12 cellular contexts compared by ENCODE assay signal in the genomic region with DNA sequence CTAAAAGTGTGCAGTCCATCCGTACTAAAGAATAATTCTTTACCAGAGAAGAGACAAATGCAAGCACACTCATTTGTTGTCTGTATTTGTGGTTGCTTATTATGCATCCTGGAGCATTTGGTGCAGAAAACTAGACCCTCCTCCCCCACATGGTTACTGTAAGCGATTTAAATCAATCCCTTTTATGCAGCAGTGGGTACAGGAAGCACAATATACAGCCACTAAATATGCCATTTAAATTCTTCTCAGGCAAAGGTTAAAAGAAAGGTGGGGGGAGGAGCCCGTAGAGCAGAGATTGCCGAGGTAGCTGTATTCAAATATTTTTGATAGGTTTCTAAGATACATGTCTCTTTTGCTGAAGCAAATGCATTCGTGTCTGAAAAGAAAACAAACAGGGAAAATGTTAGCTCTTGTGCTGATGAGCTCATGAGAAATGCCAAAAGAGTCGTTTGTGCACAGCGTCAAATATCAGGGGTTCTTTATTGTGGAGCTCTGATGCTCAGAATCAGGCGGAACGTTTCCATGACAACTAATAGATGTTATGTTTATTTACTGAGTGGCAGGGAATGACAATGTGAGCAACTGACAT.
A peak's percentile ranks its signal among the peaks of the same experiment; 100 is the strongest.
DNase-seq lines count a peak whose midpoint lies in the region; ATAC-seq and TF ChIP-seq lines count a peak whose summit lies in the region.
"Had no signal": no experiment of that assay in that cellular context is flagged by ENCODE, and none has a peak within 500 bp of the region (broad histone marks: within the 10 kb centered on the region; RNA-seq: fewer than 3 reads in every experiment).

No MANE protein-coding gene starts in this region.

- H3K36me3 ChIP-seq in HEK293 (ENCODE audit: control insufficient read depth in 2 of 2, insufficient read depth in 1 of 2, low read length in 2 of 2) (no peaks in the 10 kb centered on the region), endocrine pancreas (ENCODE audit: control insufficient read depth, insufficient read depth, low read length) (no peaks in the 10 kb centered on the region)
- H3K36me3 ChIP-seq: SJCRH30 had no signal

- no peaks in the 10 kb centered on the region for H3K27me3 ChIP-seq in endocrine pancreas (ENCODE audit: control insufficient read depth, insufficient read depth, low read length)
- H3K27me3 ChIP-seq: SJCRH30 had no signal

- H3K9me3 ChIP-seq in HEK293 (ENCODE audit: control insufficient read depth, insufficient read depth, low read depth, low read length) (no peaks in the 10 kb centered on the region), endocrine pancreas (ENCODE audit: control insufficient read depth, low read length) (no peaks in the 10 kb centered on the region)
- H3K9me3 ChIP-seq: SJCRH30 had no signal

- no peak overlapping the region for H3K27ac Mint-ChIP-seq in HFFc6
- H3K27ac Mint-ChIP-seq: activated CD4-positive, alpha-beta memory T cell treated with anti-CD3 and anti-CD28 coated beads, Interleukin-2, amount 10 ng/mL, durations not matched to agents 7 days and 5 days; CD8-positive, alpha-beta T cell had no signal

- TF ChIP-seq CTCF in HEK293 (tag by site-specific recombination; IDR thresholded peaks at IDR 0.05), result no peak
- TF ChIP-seq CTCF in HFFc6 (IDR thresholded peaks at IDR 0.05), result no peak

- no peak for ATAC-seq in HG03565 (IDR thresholded peaks at IDR 0.05; ENCODE audit: unreplicated experiment)
- ATAC-seq in Right ventricle myocardium superior (ENCODE audit: poor library complexity), result no peak
- ATAC-seq: CD8-positive, alpha-beta T cell had no signal

- H3K4me1 Mint-ChIP-seq in HFFc6 (ENCODE audit: low read depth), result no peaks in the 10 kb centered on the region
- H3K4me1 Mint-ChIP-seq: activated CD4-positive, alpha-beta memory T cell treated with anti-CD3 and anti-CD28 coated beads, Interleukin-2, amount 10 ng/mL, durations not matched to agents 7 days and 5 days had no signal

- intact Hi-C loops in Right ventricle myocardium superior (cut with DNase I), result no loop called here

- H3K36me3 Mint-ChIP-seq in HFFc6 (ENCODE audit: low read depth), result no peaks in the 10 kb centered on the region
- H3K36me3 Mint-ChIP-seq: CD8-positive, alpha-beta T cell had no signal

- H3K4me1 ChIP-seq in HEK293 (ENCODE audit: control insufficient read depth, insufficient read depth, low read length) (peaks cover 5% of the 10 kb centered on the region), endocrine pancreas (ENCODE audit: control insufficient read depth, insufficient read depth, low read length) (peaks cover 32% of the 10 kb centered on the region)
- H3K4me1 ChIP-seq: SJCRH30 had no signal

- POLR2A ChIA-PET in HEK293 (lab: Yijun Ruan, JAX), result no interaction called here

- H3K9me3 Mint-ChIP-seq in HFFc6, result peaks cover 40% of the 10 kb centered on the region
- H3K9me3 Mint-ChIP-seq: activated CD4-positive, alpha-beta memory T cell treated with anti-CD3 and anti-CD28 coated beads, Interleukin-2, amount 10 ng/mL, durations not matched to agents 7 days and 5 days; CD8-positive, alpha-beta T cell had no signal

- CTCF ChIA-PET in HEK293 (lab: Yijun Ruan, JAX), result interaction anchor here (0.8 to 2.4 kb wide), 2 partner anchors 100 to 206 kb away, joined by 3 to 8 read pairs; no protein-coding TSS in a partner anchor

- no peak overlapping the region for H3K4me3 Mint-ChIP-seq in HFFc6
- H3K4me3 Mint-ChIP-seq: activated CD4-positive, alpha-beta memory T cell treated with anti-CD3 and anti-CD28 coated beads, Interleukin-2, amount 10 ng/mL, durations not matched to agents 7 days and 5 days; CD8-positive, alpha-beta T cell had no signal

- H3K27me3 Mint-ChIP-seq in HFFc6 (ENCODE audit: insufficient read depth), result no peaks in the 10 kb centered on the region; the same call in 1 of the 2 replicates

- DNase-seq in NCI-H2227 treated with DMSO at 0.1 percent for 48 hours (lab: John Stamatoyannopoulos, UW) (peak; percentile 91), pons (ENCODE audit: low spot score) (peak; percentile 80), iPS-NIHi11 (ENCODE audit: low spot score) (no peak), Right ventricle myocardium superior (no peak), HFFc6 (no peak)
- DNase-seq: activated CD4-positive, alpha-beta memory T cell treated with anti-CD3 and anti-CD28 coated beads, Interleukin-2, amount 10 ng/mL, durations not matched to agents 7 days and 5 days; CD8-positive, alpha-beta T cell; stimulated activated naive CD4-positive, alpha-beta T cell treated with Interleukin-2 at 50 U/mL for 16 hours had no signal

- no peak overlapping the region for H3K27ac ChIP-seq in HEK293 (ENCODE audit: extremely low read depth, low read depth, low read length)
- H3K27ac ChIP-seq: SJCRH30 had no signal

- H3K9ac ChIP-seq in endocrine pancreas (ENCODE audit: control insufficient read depth, insufficient read depth, low read length), result peak overlapping the region; percentile 35

- H3K4me3 ChIP-seq in HEK293 (ENCODE audit: low read depth, low read length), result no peak overlapping the region
- peak overlapping the region; percentile 93 for H3K4me3 ChIP-seq in endocrine pancreas (ENCODE audit: control insufficient read depth, insufficient read depth, low read length)
- H3K4me3 ChIP-seq: SJCRH30 had no signal

TF ChIP-seq in HEK293, 187 proteins besides CTCF, POLR2A, EP300 and RAD21:
- peak; percentile 91 for TF ChIP-seq FEZF1 (tag by site-specific recombination; IDR thresholded peaks at IDR 0.05)
- TF ChIP-seq ZBTB17 (tag by site-specific recombination; IDR thresholded peaks at IDR 0.05), result peak; percentile 60
- no peak for TF ChIP-seq ZNF175 (tag by site-specific recombination; IDR thresholded peaks at IDR 0.05)
- TF ChIP-seq ZNF19 (tag by site-specific recombination; IDR thresholded peaks at IDR 0.05; ENCODE audit: low read depth), result no peak
- TF ChIP-seq SCRT1 (tag by site-specific recombination; IDR thresholded peaks at IDR 0.05; ENCODE audit: borderline replicate concordance), result no peak
- TF ChIP-seq ZNF560 (tag by site-specific recombination; IDR thresholded peaks at IDR 0.05; ENCODE audit: borderline replicate concordance), result no peak
- no peak for TF ChIP-seq ZNF169 (tag by site-specific recombination; IDR thresholded peaks at IDR 0.05)
- TF ChIP-seq SETDB1 (IDR thresholded peaks at IDR 0.05; ENCODE audit: insufficient read length, low read length), result no peak
- no peak for TF ChIP-seq ZNF837 (tag by site-specific recombination; IDR thresholded peaks at IDR 0.05)
- no peak for TF ChIP-seq IKZF3 (tag by site-specific recombination; IDR thresholded peaks at IDR 0.05)

Comparison
In these comparisons a context has a peak if more than half of its experiments do, and no peak if none do; other contexts are left out.
1. DNase-seq: peak in NCI-H2227 treated with DMSO at 0.1 percent for 48 hours (single experiment) and pons (single experiment); none in iPS-NIHi11 (single experiment), Right ventricle myocardium superior (single experiment) and HFFc6 (single experiment).